ENCODE assay signal across 23 cellular contexts in the genomic region with DNA sequence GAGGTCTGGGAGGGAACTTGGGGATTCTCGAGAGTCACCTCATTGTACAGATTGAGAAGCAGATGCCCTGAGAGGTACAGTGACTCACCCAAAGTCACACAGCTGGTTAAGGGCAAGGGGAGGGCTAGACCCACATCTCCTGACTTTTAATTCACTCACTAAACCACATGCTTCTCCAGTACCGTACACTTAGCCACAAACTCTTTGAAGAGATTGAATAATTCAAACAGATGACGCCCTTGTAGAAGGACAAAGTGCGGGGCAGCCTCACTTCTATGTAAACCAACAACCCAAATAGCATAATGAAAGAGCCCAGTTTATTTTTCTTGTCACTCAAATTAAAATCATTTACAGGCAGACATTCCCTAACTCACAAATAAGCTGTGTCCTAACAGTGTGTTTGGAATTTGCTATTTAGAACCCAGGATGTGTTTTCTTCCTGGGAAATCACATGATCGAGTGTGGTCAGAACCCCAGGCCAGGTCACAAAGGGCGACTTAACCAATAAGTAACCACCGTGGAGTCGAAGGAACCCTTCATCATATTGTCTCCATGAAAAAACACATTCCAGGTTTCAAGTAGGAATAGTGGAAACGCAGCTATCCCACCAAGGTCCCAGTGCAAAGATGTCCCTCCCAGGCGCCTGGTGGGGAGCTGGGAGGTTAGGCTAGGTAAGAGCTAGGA. TPM values are rescaled to one million over a fixed set of nuclear protein-coding genes. Genes with fewer than 3 reads are reported as not detected.
DNase-seq lines count a peak whose midpoint lies in the region; ATAC-seq and TF ChIP-seq lines count a peak whose summit lies in the region.
"Had no signal": no experiment of that assay in that cellular context is flagged by ENCODE, and none has a peak within 500 bp of the region (broad histone marks: within the 10 kb centered on the region; RNA-seq: fewer than 3 reads in every experiment).

No MANE protein-coding gene starts in this region.

- H3K4me3 ChIP-seq in choroid plexus epithelial cell (ENCODE audit: low read depth, low read length): no peak overlapping the region
- H3K4me3 ChIP-seq: transverse colon had no signal

- DNase-seq in A172 (ENCODE audit: low spot score) (peak; percentile 35), H4 (ENCODE audit: low spot score) (peak; percentile 69), choroid plexus epithelial cell (ENCODE audit: low read depth) (peak; percentile 19), mesenteric fat pad (ENCODE audit: low spot score) (peak; percentile 28), head of caudate nucleus (no peak)
- DNase-seq: activated CD4-positive, alpha-beta T cell treated with anti-CD3 and anti-CD28 coated beads for 1 hour; CD8-positive, alpha-beta memory T cell; central memory CD4-positive, alpha-beta T cell; DMS79; glutamatergic neuron; Kasumi-1; naive B cell; NCI-H1105; NCI-H2081; NK-92 treated with Interleukin-12 subunit alpha and Interleukin-12 subunit beta, amount 100 ng/mL, for 24 hours; stimulated activated naive CD4-positive, alpha-beta T cell; T1000; transverse colon had no signal

- intact Hi-C loops in head of caudate nucleus (cut with DNase I): no loop called here

- no peak for ATAC-seq in HG02642 (IDR thresholded peaks at IDR 0.05; ENCODE audit: poor library complexity, unreplicated experiment)
- no peak for ATAC-seq in HG03025 (IDR thresholded peaks at IDR 0.05; ENCODE audit: low FRiP score, unreplicated experiment)
- no peak for ATAC-seq in HG03521 (IDR thresholded peaks at IDR 0.05; ENCODE audit: unreplicated experiment)
- ATAC-seq: sciatic nerve, SK-N-SH treated with all-trans-retinoic acid at 6 μM for 48 hours had no signal

- TF ChIP-seq CTCF in choroid plexus epithelial cell (conservative IDR thresholded peaks at IDR 0.05; ENCODE audit: low read depth, low read length): no peak

RNA-seq across cellular contexts. Expression of gene PTPN4, which starts 35.8 kb away (rescaled TPM):
- total RNA-seq in A172 (2014; rRNA removed; shearing (Covaris generic)): 33.0 and 36.2 TPM in 2 replicates
- 11.9 and 15.1 TPM in 2 replicates for total RNA-seq in H4 (2014; rRNA removed; shearing (Covaris generic))
- total RNA-seq in mesenteric fat pad: 45.9 TPM

RNA-seq across cellular contexts. Expression of gene TMEM177, which starts 44.9 kb away (rescaled TPM):
- total RNA-seq in A172 (2014; rRNA removed; shearing (Covaris generic)): 23.8 and 31.8 TPM in 2 replicates
- 16.1 and 17.2 TPM in 2 replicates for total RNA-seq in H4 (2014; rRNA removed; shearing (Covaris generic))
- total RNA-seq in mesenteric fat pad: 6.1 TPM

Comparison
In these comparisons a context has a peak if more than half of its experiments do, and no peak if none do; other contexts are left out.
1. DNase-seq: peak in A172 (single experiment), H4 (single experiment), choroid plexus epithelial cell (single experiment) and mesenteric fat pad (single experiment); none in head of caudate nucleus (0 of 42).